Comparison of ENCODE assay signal across 8 cellular contexts in genomic region chr16:57299719-57300386, GRCh38. TPM values are rescaled to one million over a fixed set of nuclear protein-coding genes. Genes with fewer than 3 reads are reported as not detected.
DNase-seq lines count a peak whose midpoint lies in the region; ATAC-seq and TF ChIP-seq lines count a peak whose summit lies in the region.

No MANE protein-coding gene starts in this region.

- H3K79me2 ChIP-seq in Karpas-422 (ENCODE audit: low read length), result no peaks in the 10 kb centered on the region

- ATAC-seq in GM21786 (IDR thresholded peaks at IDR 0.05; ENCODE audit: unreplicated experiment), result peak; percentile 51

- H3K9me3 Mint-ChIP-seq in neural crest cell, result no peaks in the 10 kb centered on the region

- H3K27ac ChIP-seq in Karpas-422 (ENCODE audit: low read length) (peak overlapping the region; percentile 31; the same call in 1 of the 2 replicates), stomach smooth muscle (ENCODE audit: low read length) (peak overlapping the region; percentile 88)

- H3K9me3 ChIP-seq in Karpas-422 (ENCODE audit: low read length) (no peaks in the 10 kb centered on the region), stomach smooth muscle (ENCODE audit: control insufficient read depth in 2 of 2, low read length in 2 of 2) (no peaks in the 10 kb centered on the region)

- peaks cover 3% of the 10 kb centered on the region for H3K4me1 Mint-ChIP-seq in neural crest cell

- TF ChIP-seq CTCF in fibroblast of villous mesenchyme (IDR thresholded peaks at IDR 0.05; ENCODE audit: insufficient read depth, low read depth, low read length), result no peak
- peak; percentile 59 for TF ChIP-seq CTCF in neural crest cell (conservative IDR thresholded peaks at IDR 0.05)

- H3K27me3 ChIP-seq in Karpas-422 (ENCODE audit: low read length), result no peaks in the 10 kb centered on the region
- no peaks in the 10 kb centered on the region for H3K27me3 ChIP-seq in stomach smooth muscle (ENCODE audit: control insufficient read depth in 1 of 2, insufficient read depth in 2 of 2, low read length in 2 of 2)

- H3K9ac ChIP-seq in Karpas-422 (ENCODE audit: low read length) (peak overlapping the region; percentile 67), stomach smooth muscle (ENCODE audit: low read length in 2 of 2) (peak overlapping the region; percentile 74 to 80)

- no peaks in the 10 kb centered on the region for H3K36me3 ChIP-seq in Karpas-422 (ENCODE audit: insufficient read depth, low read length)
- no peaks in the 10 kb centered on the region for H3K36me3 ChIP-seq in stomach smooth muscle (ENCODE audit: control insufficient read depth in 2 of 2, insufficient read depth in 2 of 2, low read length in 2 of 2)

- no peaks in the 10 kb centered on the region for H3K36me3 Mint-ChIP-seq in neural crest cell (ENCODE audit: low read depth)

- 0 out of 2 replicates have a peak, but pooled peaks have one; percentile 17 for TF ChIP-seq POLR2A in Raji (IDR thresholded peaks at IDR 0.05; ENCODE audit: insufficient read depth, low read depth, low read length)

- H2AFZ ChIP-seq in Karpas-422 (ENCODE audit: low read length), result peak overlapping the region; percentile 33

- H3K27me3 Mint-ChIP-seq in neural crest cell (ENCODE audit: low read depth), result peaks cover 3% of the 10 kb centered on the region

- no peaks in the 10 kb centered on the region for H4K20me1 ChIP-seq in Karpas-422 (ENCODE audit: insufficient read depth, low read depth, low read length)

- no peak overlapping the region for H3K4me3 Mint-ChIP-seq in neural crest cell

- H3K4me2 ChIP-seq in Karpas-422 (ENCODE audit: low read depth, low read length, poor library complexity, severe bottlenecking), result peak overlapping the region; percentile 72

- H3K4me1 ChIP-seq in Karpas-422 (ENCODE audit: low read length), result peaks cover 19% of the 10 kb centered on the region
- peaks cover 29% of the 10 kb centered on the region for H3K4me1 ChIP-seq in stomach smooth muscle (ENCODE audit: control insufficient read depth, insufficient read depth, low read length)

- no peaks in the 10 kb centered on the region for H3K9me2 ChIP-seq in Karpas-422 (replicated peaks; ENCODE audit: insufficient read depth, low read length)

- DNase-seq in DMS53 (lab: John Stamatoyannopoulos, UW), result peak; percentile 99
- peak; percentile 92 for DNase-seq in Karpas-422
- DNase-seq in activated effector memory CD4-positive, alpha-beta T cell treated with anti-CD3 and anti-CD28 coated beads, Interleukin-2, amount 50 U/mL, for 16 hours, result peak; percentile 92
- DNase-seq in fibroblast of villous mesenchyme (ENCODE audit: low read depth), result peak; percentile 96
- peak; percentile 84 for DNase-seq in neural crest cell (ENCODE audit: low read depth, low spot score)

- no peak overlapping the region for H3K27ac Mint-ChIP-seq in neural crest cell (ENCODE audit: unreplicated experiment)

- H3K4me3 ChIP-seq in Karpas-422 (ENCODE audit: low read length) (peak overlapping the region; percentile 67), fibroblast of villous mesenchyme (ENCODE audit: low read depth, low read length) (peak overlapping the region; percentile 62), stomach smooth muscle (ENCODE audit: low read length in 2 of 2) (peak overlapping the region; percentile 75 to 86)

RNA-seq across cellular contexts. Expression of gene PLLP, which starts 15.4 kb away (rescaled TPM):
- total RNA-seq in Karpas-422 (2014; rRNA removed; shearing (Covaris generic); ENCODE audit: low replicate concordance), result not detected in 2 replicates
- under 0.01 TPM in 1 of 2 replicates, not detected in the other for total RNA-seq in fibroblast of villous mesenchyme
- 0.79 and 0.84 TPM in 2 replicates for total RNA-seq in neural crest cell

RNA-seq across cellular contexts. Expression of gene ARL2BP, which starts 54.8 kb away (rescaled TPM):
- total RNA-seq in Karpas-422 (2014; rRNA removed; shearing (Covaris generic); ENCODE audit: low replicate concordance), result 44.5 and 96.8 TPM in 2 replicates
- total RNA-seq in fibroblast of villous mesenchyme (91.2 and 134 TPM in 2 replicates), neural crest cell (62.6 and 63.9 TPM in 2 replicates)

RNA-seq across cellular contexts. Expression of gene CCL22, which starts 58.7 kb away (rescaled TPM):
- not detected in 2 replicates for total RNA-seq in Karpas-422 (2014; rRNA removed; shearing (Covaris generic); ENCODE audit: low replicate concordance)
- total RNA-seq in fibroblast of villous mesenchyme, result not detected in 2 replicates
- not detected in 2 replicates for total RNA-seq in neural crest cell

Comparison
In these comparisons a context has a peak if more than half of its experiments do, and no peak if none do; other contexts are left out.
1. Peak in every context shown above with its lines: DNase-seq, ATAC-seq, H3K4me3 ChIP-seq and H3K27ac ChIP-seq.